1 cellular context compared by ENCODE assay signal in the genomic region with DNA sequence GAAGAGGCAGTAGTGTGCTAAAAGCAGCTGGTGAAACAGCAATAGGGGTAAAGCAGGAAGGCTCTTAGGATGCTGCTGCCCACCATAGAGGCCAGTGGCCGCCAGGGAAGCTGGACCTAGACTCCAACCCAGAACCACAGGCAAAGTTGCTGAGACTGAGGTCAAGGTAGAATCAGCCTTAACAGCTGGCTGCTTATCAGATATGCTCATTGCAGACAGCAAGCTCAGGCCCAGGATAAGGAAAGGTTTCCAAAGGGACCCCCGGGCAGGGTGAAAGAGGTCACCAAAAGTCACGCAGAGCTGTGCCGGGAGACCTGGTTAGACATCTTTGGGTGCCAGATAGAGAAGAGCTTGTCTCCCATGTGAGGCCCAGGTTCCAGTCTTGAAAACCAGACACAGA.
A peak's percentile ranks its signal among the peaks of the same experiment; 100 is the strongest.
TF ChIP-seq lines count a peak whose summit lies in the region.

No MANE protein-coding gene starts in this region.

TF ChIP-seq in K562, 482 proteins besides CTCF, POLR2A, EP300 and RAD21 (continued from another document):
- TF ChIP-seq CHD7 (IDR thresholded peaks at IDR 0.05; ENCODE audit: low read depth, low read length) (no peak), IRF9 (tag; IDR thresholded peaks at IDR 0.05) (no peak), PRPF4 (IDR thresholded peaks at IDR 0.05; ENCODE audit: insufficient read depth, low read depth, low read length, poor library complexity, severe bottlenecking) (no peak), ZBTB1 (CRISPR knock-in tag; IDR thresholded peaks at IDR 0.05; ENCODE audit: borderline replicate concordance, low read depth) (no peak), DPF2 (IDR thresholded peaks at IDR 0.05) (peak; percentile 32; the same call in 1 of the 2 replicates), ZNF3 (CRISPR knock-in tag; IDR thresholded peaks at IDR 0.05) (no peak), TAL1 (IDR thresholded peaks at IDR 0.05) (peak; percentile 70; the same call in 1 of the 2 replicates), ARID1B (IDR thresholded peaks at IDR 0.05) (peak; percentile 48), DDX20 (tag; IDR thresholded peaks at IDR 0.05; ENCODE audit: low read depth) (no peak), TCF3 (CRISPR knock-in tag; IDR thresholded peaks at IDR 0.05) (peak; percentile 63), DACH1 (IDR thresholded peaks at IDR 0.05; ENCODE audit: partially characterized antibody) (peak; percentile 10), ZNF311 (CRISPR knock-in tag; IDR thresholded peaks at IDR 0.05) (no peak), CBFA2T3 (IDR thresholded peaks at IDR 0.05) (peak; percentile 82), THAP12 (CRISPR knock-in tag; IDR thresholded peaks at IDR 0.05) (no peak), TEAD4 (IDR thresholded peaks at IDR 0.05; ENCODE audit: low read length) (peak; percentile 66), TEAD4 (CRISPR knock-in tag; IDR thresholded peaks at IDR 0.05; ENCODE audit: borderline replicate concordance) (no peak), FOSL1 (tag; conservative IDR thresholded peaks at IDR 0.05) (no peak), NR4A1 (CRISPR knock-in tag; IDR thresholded peaks at IDR 0.05) (no peak), NR4A1 (tag; IDR thresholded peaks at IDR 0.05) (no peak)
